11 cellular contexts compared by ENCODE assay signal in genomic region chr20:33106058-33106620, GRCh38. TPM values are rescaled to one million over a fixed set of nuclear protein-coding genes. Genes with fewer than 3 reads are reported as not detected.
"Had no signal": no experiment of that assay in that cellular context is flagged by ENCODE, and none has a peak within 500 bp of the region (broad histone marks: within the 10 kb centered on the region; RNA-seq: fewer than 3 reads in every experiment).

No MANE protein-coding gene starts in this region.

RNA-seq across cellular contexts. Expression of gene BPIFB4, which starts 26.7 kb away (rescaled TPM):
- total RNA-seq: activated naive CD4-positive, alpha-beta T cell treated with anti-CD3 and anti-CD28 coated beads for 36 hours; activated T-cell treated with anti-CD3 and anti-CD28 coated beads, Interleukin-2, amount 50 U/mL, for 4 hours; aorta; frontal cortex; kidney; left ventricle myocardium inferior; natural killer cell; skeletal muscle tissue; T-helper 17 cell; tibial nerve; vagina had no signal
- polyA plus RNA-seq: aorta had no signal

RNA-seq across cellular contexts. Expression of gene BPIFB3, which starts 52.4 kb away (rescaled TPM):
- total RNA-seq: activated naive CD4-positive, alpha-beta T cell treated with anti-CD3 and anti-CD28 coated beads for 36 hours; activated T-cell treated with anti-CD3 and anti-CD28 coated beads, Interleukin-2, amount 50 U/mL, for 4 hours; aorta; frontal cortex; kidney; left ventricle myocardium inferior; natural killer cell; skeletal muscle tissue; T-helper 17 cell; tibial nerve; vagina had no signal
- polyA plus RNA-seq: aorta had no signal
